Comparison of ENCODE assay signal across 17 cellular contexts in the genomic region with DNA sequence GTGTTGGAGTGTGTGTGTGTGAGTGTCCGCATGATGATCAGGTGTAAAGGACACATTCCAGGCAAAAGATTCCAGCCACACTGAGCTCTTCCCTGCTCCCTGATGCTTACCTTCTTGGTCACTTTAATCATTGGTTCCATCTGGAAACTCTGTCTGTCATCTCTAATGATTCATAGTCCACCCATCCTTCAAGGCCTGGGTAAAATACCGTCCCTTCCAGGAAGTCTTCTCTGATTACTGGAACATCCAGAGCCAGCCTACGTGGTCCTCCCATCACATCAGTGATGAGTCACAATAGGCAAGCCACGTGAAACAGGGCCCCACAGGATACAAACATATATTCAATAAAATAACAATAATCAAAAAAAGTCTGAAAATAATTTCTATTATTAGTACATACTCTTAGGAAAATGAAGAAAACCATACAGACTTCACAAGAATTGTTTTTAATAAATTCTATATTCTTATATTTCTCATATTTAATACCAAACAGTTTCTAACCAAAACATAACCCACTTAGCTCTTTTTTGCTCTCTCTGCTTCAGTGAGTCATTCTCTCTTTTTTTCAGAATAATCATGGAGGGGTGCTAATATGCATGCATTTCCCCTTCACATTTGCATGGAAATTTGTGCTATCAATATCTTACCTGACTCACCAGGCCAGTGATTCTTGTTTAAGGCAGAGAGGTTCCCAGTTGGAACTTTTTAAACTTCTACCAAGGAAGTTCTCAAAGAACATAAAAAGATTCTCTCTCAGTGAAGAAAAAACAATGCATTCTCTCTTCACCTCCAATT.
DNase-seq lines count a peak whose midpoint lies in the region; ATAC-seq, FAIRE-seq and TF ChIP-seq lines count a peak whose summit lies in the region.
"Had no signal": no experiment of that assay in that cellular context is flagged by ENCODE, and none has a peak within 500 bp of the region (broad histone marks: within the 10 kb centered on the region; RNA-seq: fewer than 3 reads in every experiment).

No MANE protein-coding gene starts in this region.

- H3K4me1 ChIP-seq in foreskin keratinocyte: no peaks in the 10 kb centered on the region
- H3K4me1 ChIP-seq: BLaER1, HAP-1 had no signal

- H3K27me3 ChIP-seq in brain microvascular endothelial cell (replicated peaks) (no peaks in the 10 kb centered on the region), foreskin keratinocyte (peaks cover 9% of the 10 kb centered on the region)
- H3K27me3 ChIP-seq: BLaER1 had no signal

- peak; percentile 92 for ATAC-seq in foreskin keratinocyte
- ATAC-seq: CD8-positive, alpha-beta T cell had no signal

- FAIRE-seq in urothelium cell line (lab: Jason Lieb, UNC): no peak
- FAIRE-seq: GM12892 had no signal

- in situ Hi-C loops in brain microvascular endothelial cell (cut with HindIII; ENCODE audit: low pct_ligation_motif_present, low sequenced_read_pairs) (no loop called here), GM13977 (cut with MboI; ENCODE audit: low pct_unique_long_range_greater_than_20kb, low sequenced_read_pairs, unreplicated experiment) (no loop called here)

- no peak overlapping the region for H3K4me3 ChIP-seq in brain microvascular endothelial cell (ENCODE audit: low read depth, low read length)
- H3K4me3 ChIP-seq: BLaER1, HAP-1 had no signal

- no peaks in the 10 kb centered on the region for H3K36me3 ChIP-seq in brain microvascular endothelial cell (replicated peaks)
- H3K36me3 ChIP-seq: BLaER1, HAP-1 had no signal

- H3K27ac ChIP-seq in brain microvascular endothelial cell: no peak overlapping the region
- no peak overlapping the region for H3K27ac ChIP-seq in foreskin keratinocyte
- H3K27ac ChIP-seq: 22Rv1, BLaER1 had no signal

- TF ChIP-seq CTCF in brain microvascular endothelial cell (IDR thresholded peaks at IDR 0.05; ENCODE audit: low read depth, low read length, missing control alignments) (no peak), foreskin keratinocyte (conservative IDR thresholded peaks at IDR 0.05) (no peak), GM13977 (IDR thresholded peaks at IDR 0.05; ENCODE audit: extremely low read depth, insufficient read depth, missing control alignments) (no peak)

- DNase-seq in DMS53 (lab: John Stamatoyannopoulos, UW) (peak; percentile 25), DMS53 treated with DMSO at 0.1 percent for 48 hours (lab: John Stamatoyannopoulos, UW; ENCODE audit: unreplicated experiment) (no peak), brain microvascular endothelial cell (peak; percentile 4), foreskin keratinocyte (peak in 1 of 2 donors; percentile 13), urothelium cell line (ENCODE audit: low spot score) (peak; percentile 7), GM13977 (ENCODE audit: low spot score) (no peak), C1 segment of cervical spinal cord (lab: John Stamatoyannopoulos, UW) (no peak), A172 (ENCODE audit: low spot score) (no peak)
- DNase-seq: CD8-positive, alpha-beta T cell; DMS 273 treated with DMSO at 0.1 percent for 48 hours; DMS79; GDM1; KG1 had no signal

Comparison
In these comparisons a context has a peak if more than half of its experiments do, and no peak if none do; other contexts are left out.
1. DNase-seq: peak in DMS53 (single experiment), brain microvascular endothelial cell (single experiment) and urothelium cell line (single experiment); none in DMS53 treated with DMSO at 0.1 percent for 48 hours (single experiment), GM13977 (single experiment), C1 segment of cervical spinal cord (0 of 14) and A172 (single experiment).